11 cellular contexts compared by ENCODE assay signal in the genomic region with DNA sequence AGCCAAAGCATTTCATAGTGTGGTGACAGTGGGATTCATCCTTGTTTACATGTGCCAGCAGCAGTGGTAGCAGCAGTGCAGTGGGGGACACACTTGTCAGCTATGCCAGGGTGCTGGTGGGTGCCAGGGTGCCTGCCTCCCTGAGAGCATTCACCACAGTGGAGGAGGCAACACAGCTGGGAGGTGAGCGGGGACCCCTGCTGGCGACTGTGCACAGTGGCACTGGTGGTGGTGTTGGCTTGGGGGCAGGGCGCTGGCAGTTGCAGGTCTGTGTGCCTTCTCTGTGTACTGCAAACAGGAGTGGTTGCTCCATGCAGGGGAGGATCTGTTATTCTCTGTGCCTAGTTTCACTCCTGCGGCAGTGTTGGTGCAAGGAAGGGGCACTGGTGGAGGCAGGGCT. TPM values are rescaled to one million over a fixed set of nuclear protein-coding genes. Genes with fewer than 3 reads are reported as not detected.
DNase-seq lines count a peak whose midpoint lies in the region; ATAC-seq and TF ChIP-seq lines count a peak whose summit lies in the region.
"Had no signal": no experiment of that assay in that cellular context is flagged by ENCODE, and none has a peak within 500 bp of the region (broad histone marks: within the 10 kb centered on the region; RNA-seq: fewer than 3 reads in every experiment).

No MANE protein-coding gene starts in this region.

- peaks cover 43% of the 10 kb centered on the region for H3K9me3 Mint-ChIP-seq in activated CD8-positive, alpha-beta T cell treated with anti-CD3 and anti-CD28 coated beads for 36 hours
- H3K9me3 Mint-ChIP-seq in activated CD8-positive, alpha-beta T cell treated with anti-CD3 and anti-CD28 coated beads, Interleukin-2, amount 10 ng/mL, durations not matched to agents 7 days and 5 days (ENCODE audit: insufficient read depth), result peaks cover 37% of the 10 kb centered on the region

- H3K4me1 Mint-ChIP-seq in activated CD8-positive, alpha-beta T cell treated with anti-CD3 and anti-CD28 coated beads for 36 hours (ENCODE audit: low read depth), result peaks cover 2% of the 10 kb centered on the region
- H3K4me1 Mint-ChIP-seq in activated CD8-positive, alpha-beta T cell treated with anti-CD3 and anti-CD28 coated beads, Interleukin-2, amount 10 ng/mL, durations not matched to agents 7 days and 5 days (ENCODE audit: low read depth), result no peaks in the 10 kb centered on the region

- H3K4me3 Mint-ChIP-seq in activated CD8-positive, alpha-beta T cell treated with anti-CD3 and anti-CD28 coated beads for 36 hours, result no peak overlapping the region
- H3K4me3 Mint-ChIP-seq in activated CD8-positive, alpha-beta T cell treated with anti-CD3 and anti-CD28 coated beads, Interleukin-2, amount 10 ng/mL, durations not matched to agents 7 days and 5 days, result no peak overlapping the region

- no peak overlapping the region for H3K27ac Mint-ChIP-seq in activated CD8-positive, alpha-beta T cell treated with anti-CD3 and anti-CD28 coated beads for 36 hours
- no peak overlapping the region for H3K27ac Mint-ChIP-seq in activated CD8-positive, alpha-beta T cell treated with anti-CD3 and anti-CD28 coated beads, Interleukin-2, amount 10 ng/mL, durations not matched to agents 7 days and 5 days

- intact Hi-C loops in activated CD8-positive, alpha-beta T cell treated with anti-CD3 and anti-CD28 coated beads for 36 hours (cut with micrococcal nuclease), result no loop called here

- peak; percentile 32 for DNase-seq in activated CD8-positive, alpha-beta T cell treated with anti-CD3 and anti-CD28 coated beads for 36 hours
- DNase-seq in activated CD8-positive, alpha-beta T cell treated with anti-CD3 and anti-CD28 coated beads, Interleukin-2, amount 10 ng/mL, durations not matched to agents 7 days and 5 days, result no peak
- DNase-seq in NAMALWA (ENCODE audit: low spot score), result peak; percentile 32
- DNase-seq in epithelial cell of proximal tubule (ENCODE audit: low read depth), result no peak
- peak; percentile 2 to 19 for DNase-seq in stimulated activated CD4-positive, alpha-beta T cell treated with anti-CD3 and anti-CD28 coated beads, Interleukin-4, amount 100 ng/mL, for 48 hours (ENCODE audit: low read depth in 2 of 2)
- no peak for DNase-seq in caudate nucleus (lab: John Stamatoyannopoulos, UW)
- DNase-seq in UCSD-AML1 (lab: John Stamatoyannopoulos, UW; ENCODE audit: unreplicated experiment), result no peak
- DNase-seq: gastrocnemius medialis, SJCRH30 had no signal

- no peak for TF ChIP-seq CTCF in activated CD8-positive, alpha-beta T cell treated with anti-CD3 and anti-CD28 coated beads for 36 hours (IDR thresholded peaks at IDR 0.05)
- TF ChIP-seq CTCF in epithelial cell of proximal tubule (conservative IDR thresholded peaks at IDR 0.05; ENCODE audit: low read depth, low read length), result peak; percentile 49

- H3K36me3 Mint-ChIP-seq in activated CD8-positive, alpha-beta T cell treated with anti-CD3 and anti-CD28 coated beads for 36 hours (ENCODE audit: low read depth), result peaks cover 47% of the 10 kb centered on the region
- H3K36me3 Mint-ChIP-seq in activated CD8-positive, alpha-beta T cell treated with anti-CD3 and anti-CD28 coated beads, Interleukin-2, amount 10 ng/mL, durations not matched to agents 7 days and 5 days (ENCODE audit: low read depth), result peaks cover 46% of the 10 kb centered on the region

- POLR2A ChIA-PET in activated CD8-positive, alpha-beta T cell treated with anti-CD3 and anti-CD28 coated beads for 36 hours (lab: Charles Lee), result no interaction called here
- POLR2A ChIA-PET in activated CD8-positive, alpha-beta T cell treated with anti-CD3 and anti-CD28 coated beads, Interleukin-2, amount 10 ng/mL, durations not matched to agents 7 days and 5 days (lab: Charles Lee), result no interaction called here

- peak; percentile 66 for ATAC-seq in activated CD8-positive, alpha-beta T cell treated with anti-CD3 and anti-CD28 coated beads for 36 hours
- ATAC-seq in activated CD8-positive, alpha-beta T cell treated with anti-CD3 and anti-CD28 coated beads, Interleukin-2, amount 10 ng/mL, durations not matched to agents 7 days and 5 days, result no peak
- no peak for ATAC-seq in GM18909 (IDR thresholded peaks at IDR 0.05; ENCODE audit: poor library complexity, unreplicated experiment)
- ATAC-seq: gastrocnemius medialis had no signal

- H3K27ac ChIP-seq in caudate nucleus (ENCODE audit: low read depth, low read length), result no peak overlapping the region
- H3K27ac ChIP-seq: BLaER1 treated with 17β-estradiol and CSF1 and Interleukin-3, amounts not matched to agents 10 nM and 100 nM; gastrocnemius medialis; SJCRH30 had no signal

- CTCF ChIA-PET in activated CD8-positive, alpha-beta T cell treated with anti-CD3 and anti-CD28 coated beads for 36 hours (lab: Charles Lee), result no interaction called here
- CTCF ChIA-PET in activated CD8-positive, alpha-beta T cell treated with anti-CD3 and anti-CD28 coated beads, Interleukin-2, amount 10 ng/mL, durations not matched to agents 7 days and 5 days (lab: Charles Lee), result no interaction called here

- H3K27me3 Mint-ChIP-seq in activated CD8-positive, alpha-beta T cell treated with anti-CD3 and anti-CD28 coated beads for 36 hours, result no peaks in the 10 kb centered on the region
- H3K27me3 Mint-ChIP-seq in activated CD8-positive, alpha-beta T cell treated with anti-CD3 and anti-CD28 coated beads, Interleukin-2, amount 10 ng/mL, durations not matched to agents 7 days and 5 days (ENCODE audit: low read depth), result no peaks in the 10 kb centered on the region

- H3K4me3 ChIP-seq in epithelial cell of proximal tubule (ENCODE audit: low read depth, low read length), result no peak overlapping the region
- H3K4me3 ChIP-seq: BLaER1 treated with 17β-estradiol and CSF1 and Interleukin-3, amounts not matched to agents 10 nM and 100 nM; gastrocnemius medialis; SJCRH30 had no signal

RNA-seq across cellular contexts. Expression of a gene that starts 41.2 kb away (rescaled TPM):
- 10 to 100 TPM; 25.3 to 27.0 TPM for total RNA-seq in activated CD8-positive, alpha-beta T cell treated with anti-CD3 and anti-CD28 coated beads for 36 hours
- total RNA-seq in activated CD8-positive, alpha-beta T cell treated with anti-CD3 and anti-CD28 coated beads, Interleukin-2, amount 10 ng/mL, durations not matched to agents 7 days and 5 days, result 10 to 100 TPM; 26.5 to 27.7 TPM
- total RNA-seq in epithelial cell of proximal tubule, result 10.3 and 21.4 TPM in 2 replicates

RNA-seq across cellular contexts. Expression of a gene that starts 41.3 kb away (rescaled TPM):
- total RNA-seq in activated CD8-positive, alpha-beta T cell treated with anti-CD3 and anti-CD28 coated beads for 36 hours, result 10 to 100 TPM; 27.3 to 28.0 TPM
- 10 to 100 TPM; 24.9 to 25.3 TPM for total RNA-seq in activated CD8-positive, alpha-beta T cell treated with anti-CD3 and anti-CD28 coated beads, Interleukin-2, amount 10 ng/mL, durations not matched to agents 7 days and 5 days
- total RNA-seq in epithelial cell of proximal tubule, result 52.5 and 80.5 TPM in 2 replicates

Comparison
In these comparisons a context has a peak if more than half of its experiments do, and no peak if none do; other contexts are left out.
1. DNase-seq: peak in activated CD8-positive, alpha-beta T cell treated with anti-CD3 and anti-CD28 coated beads for 36 hours (single experiment), NAMALWA (single experiment) and stimulated activated CD4-positive, alpha-beta T cell treated with anti-CD3 and anti-CD28 coated beads, Interleukin-4, amount 100 ng/mL, for 48 hours (2 of 2); none in activated CD8-positive, alpha-beta T cell treated with anti-CD3 and anti-CD28 coated beads, Interleukin-2, amount 10 ng/mL, durations not matched to agents 7 days and 5 days (single experiment), epithelial cell of proximal tubule (single experiment), caudate nucleus (0 of 61) and UCSD-AML1 (single experiment).